In genomic region chr3:125043599-125044151, GRCh38 we compare ENCODE assay signal across 1 cellular context.
TF ChIP-seq lines count a peak whose summit lies in the region.

No MANE protein-coding gene starts in this region.

TF ChIP-seq in liver, 16 proteins besides CTCF, POLR2A, EP300 and RAD21 (continued from another document):
- TF ChIP-seq ZBTB33 (IDR thresholded peaks at IDR 0.05) (no peak), GABPA (IDR thresholded peaks at IDR 0.05 in 1 of 2, conservative IDR thresholded peaks at IDR 0.05 in 1 of 2) (no peak), NR2F2 (IDR thresholded peaks at IDR 0.05) (no peak), FOXA1 (IDR thresholded peaks at IDR 0.05) (no peak)
- TF ChIP-seq, protein P1, sequence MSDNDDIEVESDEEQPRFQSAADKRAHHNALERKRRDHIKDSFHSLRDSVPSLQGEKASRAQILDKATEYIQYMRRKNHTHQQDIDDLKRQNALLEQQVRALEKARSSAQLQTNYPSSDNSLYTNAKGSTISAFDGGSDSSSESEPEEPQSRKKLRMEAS (IDR thresholded peaks at IDR 0.05) = no peak
